1 cellular context compared by ENCODE assay signal in genomic region chr17:44523672-44523972, GRCh38.
TF ChIP-seq lines count a peak whose summit lies in the region.

No MANE protein-coding gene starts in this region.

TF ChIP-seq in GM12878, 131 proteins besides CTCF, POLR2A, EP300 and RAD21:
- TF ChIP-seq BMI1 (IDR thresholded peaks at IDR 0.05; ENCODE audit: borderline replicate concordance) (no peak), KLF5 (IDR thresholded peaks at IDR 0.05; ENCODE audit: partially characterized antibody) (no peak), ZNF217 (IDR thresholded peaks at IDR 0.05) (no peak), ZBTB4 (CRISPR knock-in tag; IDR thresholded peaks at IDR 0.05) (no peak), JUND (IDR thresholded peaks at IDR 0.05; ENCODE audit: low read depth, low read length) (no peak), BCL11A (IDR thresholded peaks at IDR 0.05; ENCODE audit: low read depth, low read length) (no peak), ZNF622 (IDR thresholded peaks at IDR 0.05) (no peak), GABPA (IDR thresholded peaks at IDR 0.05; ENCODE audit: low read depth) (no peak), ZBTB33 (IDR thresholded peaks at IDR 0.05) (no peak), BHLHE40 (IDR thresholded peaks at IDR 0.05; ENCODE audit: borderline replicate concordance in 1 of 2, low read depth in 2 of 2, low read length in 1 of 2) (no peak), HDAC6 (IDR thresholded peaks at IDR 0.05; ENCODE audit: unreplicated experiment) (no peak), PKNOX1 (IDR thresholded peaks at IDR 0.05) (no peak), ELK1 (IDR thresholded peaks at IDR 0.05; ENCODE audit: low read depth, low read length) (no peak), TCF7 (IDR thresholded peaks at IDR 0.05; ENCODE audit: borderline replicate concordance) (no peak), PML (IDR thresholded peaks at IDR 0.05; ENCODE audit: low read length) (no peak), ESRRA (IDR thresholded peaks at IDR 0.05; ENCODE audit: low read length) (no peak), SIX5 (IDR thresholded peaks at IDR 0.05; ENCODE audit: low read depth, low read length, severe bottlenecking) (no peak), NR2C2 (IDR thresholded peaks at IDR 0.05; ENCODE audit: borderline replicate concordance, control insufficient read depth, insufficient read length, low read depth) (no peak)
